ENCODE assay signal across 1 cellular context in the genomic region with DNA sequence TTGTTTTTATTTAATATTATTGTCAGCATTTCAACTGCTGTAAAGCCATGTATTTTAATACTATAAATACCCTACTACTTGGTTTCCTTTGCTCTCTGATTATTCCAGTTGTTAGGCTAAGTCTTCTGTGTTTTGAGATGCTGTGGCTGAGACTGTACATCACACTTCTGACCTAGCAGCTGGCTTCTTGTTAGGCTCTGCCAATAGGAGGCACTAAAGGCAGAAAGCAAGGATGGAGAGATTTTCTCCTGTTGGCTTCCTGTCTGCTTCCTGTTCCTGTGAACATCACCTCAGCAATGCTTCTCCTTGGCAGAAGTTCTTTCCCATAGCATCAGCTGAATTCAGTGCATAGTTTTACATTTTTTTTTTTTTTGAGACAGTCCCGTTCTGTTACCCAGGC.
TF ChIP-seq lines count a peak whose summit lies in the region.

No MANE protein-coding gene starts in this region.

TF ChIP-seq in H1, 55 proteins besides CTCF, POLR2A, EP300 and RAD21:
- TF ChIP-seq BRCA1 (IDR thresholded peaks at IDR 0.05; ENCODE audit: low read depth, low read length): no peak
- TF ChIP-seq RNF2 (IDR thresholded peaks at IDR 0.05; ENCODE audit: borderline replicate concordance, low read depth, low read length, missing control alignments, poor library complexity, severe bottlenecking): no peak
- no peak for TF ChIP-seq SUZ12 (IDR thresholded peaks at IDR 0.05; ENCODE audit: low read length)
- TF ChIP-seq FOSL1 (IDR thresholded peaks at IDR 0.05; ENCODE audit: insufficient read depth, low read depth, low read length): no peak
- TF ChIP-seq CBX5 (IDR thresholded peaks at IDR 0.05; ENCODE audit: low read depth, low read length): no peak
- TF ChIP-seq CHD2 (IDR thresholded peaks at IDR 0.05; ENCODE audit: low read length): no peak
- TF ChIP-seq SIRT6 (IDR thresholded peaks at IDR 0.05; ENCODE audit: low read length): no peak
- no peak for TF ChIP-seq TAF1 (IDR thresholded peaks at IDR 0.05; ENCODE audit: low read depth, low read length)
- TF ChIP-seq, protein P1, sequence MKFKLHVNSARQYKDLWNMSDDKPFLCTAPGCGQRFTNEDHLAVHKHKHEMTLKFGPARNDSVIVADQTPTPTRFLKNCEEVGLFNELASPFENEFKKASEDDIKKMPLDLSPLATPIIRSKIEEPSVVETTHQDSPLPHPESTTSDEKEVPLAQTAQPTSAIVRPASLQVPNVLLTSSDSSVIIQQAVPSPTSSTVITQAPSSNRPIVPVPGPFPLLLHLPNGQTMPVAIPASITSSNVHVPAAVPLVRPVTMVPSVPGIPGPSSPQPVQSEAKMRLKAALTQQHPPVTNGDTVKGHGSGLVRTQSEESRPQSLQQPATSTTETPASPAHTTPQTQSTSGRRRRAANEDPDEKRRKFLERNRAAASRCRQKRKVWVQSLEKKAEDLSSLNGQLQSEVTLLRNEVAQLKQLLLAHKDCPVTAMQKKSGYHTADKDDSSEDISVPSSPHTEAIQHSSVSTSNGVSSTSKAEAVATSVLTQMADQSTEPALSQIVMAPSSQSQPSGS (IDR thresholded peaks at IDR 0.05; ENCODE audit: low read length): no peak
- no peak for TF ChIP-seq SIN3A (conservative IDR thresholded peaks at IDR 0.05 in 1 of 2, IDR thresholded peaks at IDR 0.05 in 1 of 2; ENCODE audit: low read depth in 1 of 2, low read length in 2 of 2)
- TF ChIP-seq SAP30 (IDR thresholded peaks at IDR 0.05; ENCODE audit: insufficient read depth, insufficient replicate concordance, low read length): no peak
- TF ChIP-seq HDAC2 (IDR thresholded peaks at IDR 0.05; ENCODE audit: borderline replicate concordance in 1 of 2, low read depth in 2 of 2, low read length in 2 of 2): no peak
- TF ChIP-seq NANOG (IDR thresholded peaks at IDR 0.05; ENCODE audit: insufficient read depth, low read depth, low read length, poor library complexity, severe bottlenecking): no peak
- no peak for TF ChIP-seq YY1 (IDR thresholded peaks at IDR 0.05; ENCODE audit: low read depth, low read length)
- no peak for TF ChIP-seq HDAC6 (IDR thresholded peaks at IDR 0.05; ENCODE audit: low read depth, low read length)
- no peak for TF ChIP-seq EGR1 (IDR thresholded peaks at IDR 0.05; ENCODE audit: borderline replicate concordance, low read depth, low read length)
- TF ChIP-seq, protein P2, sequence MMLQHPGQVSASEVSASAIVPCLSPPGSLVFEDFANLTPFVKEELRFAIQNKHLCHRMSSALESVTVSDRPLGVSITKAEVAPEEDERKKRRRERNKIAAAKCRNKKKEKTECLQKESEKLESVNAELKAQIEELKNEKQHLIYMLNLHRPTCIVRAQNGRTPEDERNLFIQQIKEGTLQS (IDR thresholded peaks at IDR 0.05; ENCODE audit: insufficient read depth, low read depth, low read length): no peak
- no peak for TF ChIP-seq CBX8 (IDR thresholded peaks at IDR 0.05; ENCODE audit: borderline replicate concordance, low read depth, low read length)
- TF ChIP-seq TBP (IDR thresholded peaks at IDR 0.05; ENCODE audit: low read depth, low read length): no peak
- no peak for TF ChIP-seq TAF7 (optimal IDR thresholded peaks at IDR 0.05; ENCODE audit: borderline replicate concordance, low read depth, low read length)
